Comparison of ENCODE assay signal across 10 cellular contexts in genomic region chr3:169657351-169658124, GRCh38. TPM values are rescaled to one million over a fixed set of nuclear protein-coding genes. Genes with fewer than 3 reads are reported as not detected.
DNase-seq lines count a peak whose midpoint lies in the region; ATAC-seq and TF ChIP-seq lines count a peak whose summit lies in the region.
"Had no signal": no experiment of that assay in that cellular context is flagged by ENCODE, and none has a peak within 500 bp of the region (broad histone marks: within the 10 kb centered on the region; RNA-seq: fewer than 3 reads in every experiment).

No MANE protein-coding gene starts in this region.

- H3K27ac ChIP-seq in heart right ventricle (peak overlapping the region; percentile 86 to 98 (median 93)), hepatocyte (peak overlapping the region; percentile 33), upper lobe of left lung (peak overlapping the region; percentile 32 to 95 (median 82))

- WGBS in heart right ventricle, 2 donors: 6 to 10% methylated on average over 2 of the region's 2 CpGs
- 21% methylated on average over 2 of the region's 2 CpGs for WGBS in hepatocyte (ENCODE audit: low lambda C conversion rate, missing lambda C conversion rate)
- 3 to 8% methylated on average over 2 of the region's 2 CpGs for WGBS in upper lobe of left lung, 2 donors

- peaks cover 5% of the 10 kb centered on the region for H3K79me2 ChIP-seq in hepatocyte

- ATAC-seq in heart right ventricle (no peak), upper lobe of left lung (ENCODE audit: low FRiP score in 2 of 2) (no peak)
- ATAC-seq: activated CD4-positive, alpha-beta T cell treated with anti-CD3 and anti-CD28 coated beads for 36 hours had no signal

- TF ChIP-seq EP300 in upper lobe of left lung (IDR thresholded peaks at IDR 0.05): no peak

- intact Hi-C loops in heart right ventricle (cut with DNase I) (loop anchor here in 2 of 10 donors (2.0 to 5.0 kb wide), 2 partner anchors 195 to 511 kb away; no protein-coding TSS in a partner anchor), cardiac septum (cut with DNase I) (no loop called here), posterior cingulate gyrus (cut with DNase I) (no loop called here)

- H3K36me3 ChIP-seq in heart right ventricle (no peaks in the 10 kb centered on the region), hepatocyte (replicated peaks; ENCODE audit: insufficient read depth, low read depth) (no peaks in the 10 kb centered on the region), upper lobe of left lung (no peaks in the 10 kb centered on the region)

- H3K4me3 ChIP-seq in heart right ventricle (peak overlapping the region in 7 of 10 donors; percentile 28 to 95 (median 81)), hepatocyte (no peak overlapping the region), upper lobe of left lung (peak overlapping the region in 3 of 4 donors; percentile 26 to 59 (median 39))

- H3K4me1 ChIP-seq in heart right ventricle (peaks cover 0 to 62% (median 30%) of the 10 kb centered on the region in 9 donors), hepatocyte (ENCODE audit: insufficient read depth) (peaks cover 23% of the 10 kb centered on the region), upper lobe of left lung (peaks cover 5 to 38% (median 28%) of the 10 kb centered on the region in 4 donors)

- no peak for TF ChIP-seq CTCF in heart right ventricle (IDR thresholded peaks at IDR 0.05)
- no peak for TF ChIP-seq CTCF in hepatocyte (IDR thresholded peaks at IDR 0.05; ENCODE audit: poor library complexity)
- no peak for TF ChIP-seq CTCF in upper lobe of left lung (IDR thresholded peaks at IDR 0.05)

- no peak overlapping the region for H2AFZ ChIP-seq in hepatocyte

- peak overlapping the region; percentile 98 for H3K4me2 ChIP-seq in hepatocyte

- peak in 2 of 4 donors; percentile 24 to 57 for TF ChIP-seq POLR2A in upper lobe of left lung (IDR thresholded peaks at IDR 0.05)

- DNase-seq in heart right ventricle (no peak), cardiac septum (ENCODE audit: low spot score) (no peak), NCI-H345 (lab: John Stamatoyannopoulos, UW) (peak; percentile 61), hepatocyte (ENCODE audit: low spot score) (peak; percentile 51), upper lobe of left lung (peak in 1 of 2 donors; percentile 47), dedifferentiated amniotic fluid mesenchymal stem cell (ENCODE audit: extremely low spot score) (no peak), NCI-H1694 treated with DMSO at 0.1 percent for 48 hours (lab: John Stamatoyannopoulos, UW) (no peak), posterior cingulate gyrus (no peak)
- DNase-seq: activated naive CD4-positive, alpha-beta T cell treated with anti-CD3 and anti-CD28 coated beads, Interleukin-2, amount 10 ng/mL, durations not matched to agents 7 days and 5 days had no signal

- no peaks in the 10 kb centered on the region for H3K9me2 ChIP-seq in hepatocyte (replicated peaks; ENCODE audit: insufficient read depth)

- H4K20me1 ChIP-seq in hepatocyte (ENCODE audit: insufficient read depth, poor library complexity, severe bottlenecking): no peaks in the 10 kb centered on the region

- H3K27me3 ChIP-seq in heart right ventricle (peaks cover 0 to 69% (median 26%) of the 10 kb centered on the region in 7 donors), hepatocyte (peaks cover 43% of the 10 kb centered on the region), upper lobe of left lung (peaks cover 0 to 21% (median 3%) of the 10 kb centered on the region in 4 donors)

- H3K9me3 ChIP-seq in heart right ventricle: no peaks in the 10 kb centered on the region
- no peaks in the 10 kb centered on the region for H3K9me3 ChIP-seq in hepatocyte (ENCODE audit: low read depth)
- no peaks in the 10 kb centered on the region for H3K9me3 ChIP-seq in upper lobe of left lung

RNA-seq across cellular contexts. Expression of gene MECOM, which starts 6.0 kb away (rescaled TPM):
- 10 to 100 TPM; 13.1 to 27.7 (median 17.7) TPM for total RNA-seq in heart right ventricle
- polyA plus RNA-seq in heart right ventricle: 10 to 100 TPM in 1 of 2 donors, 1 to 10 TPM in 1; 7.0 to 11.0 TPM
- total RNA-seq in cardiac septum: 18.7 TPM
- total RNA-seq in hepatocyte: 40.9 and 48.8 TPM in 2 replicates
- polyA plus RNA-seq in hepatocyte: 11.1 and 11.4 TPM in 2 replicates
- total RNA-seq in upper lobe of left lung: 100 to 1,000 TPM in 1 of 6 donors, 10 to 100 TPM in 5; 36.5 to 150 (median 82.3) TPM
- total RNA-seq: activated CD4-positive, alpha-beta T cell treated with anti-CD3 and anti-CD28 coated beads for 36 hours had no signal

Comparison
In these comparisons a context has a peak if more than half of its experiments do, and no peak if none do; other contexts are left out.
1. DNase-seq: peak in NCI-H345 (single experiment) and hepatocyte (single experiment); none in heart right ventricle (0 of 2), cardiac septum (single experiment), dedifferentiated amniotic fluid mesenchymal stem cell (single experiment), NCI-H1694 treated with DMSO at 0.1 percent for 48 hours (single experiment) and posterior cingulate gyrus (0 of 10).
2. H3K27ac ChIP-seq: peak in every context shown above with its lines; median percentile 93 in heart right ventricle; 82 in upper lobe of left lung; 33 in hepatocyte.